In the genomic region with DNA sequence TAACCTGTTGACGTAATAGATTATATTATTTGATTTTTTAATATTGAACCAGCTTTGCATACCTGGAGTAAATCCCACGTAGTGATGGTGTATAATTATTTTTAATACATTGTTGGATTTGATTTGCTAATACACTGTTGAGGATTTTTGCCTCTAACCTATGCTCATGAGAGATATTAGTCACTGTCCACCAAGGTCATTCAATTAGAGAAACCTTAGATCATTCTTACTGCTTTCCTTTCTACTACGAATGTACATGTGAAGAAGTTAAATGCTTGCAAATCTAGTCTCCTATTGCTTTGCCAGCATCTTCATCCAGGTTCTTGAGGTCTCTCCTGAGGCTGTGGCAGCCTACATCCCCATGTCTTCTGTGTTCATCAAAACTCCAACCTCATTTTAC, we compare ENCODE assay signal across 19 cellular contexts.
"Had no signal": no experiment of that assay in that cellular context is flagged by ENCODE, and none has a peak within 500 bp of the region (broad histone marks: within the 10 kb centered on the region; RNA-seq: fewer than 3 reads in every experiment).

No MANE protein-coding gene starts in this region.

- H3K27ac ChIP-seq: esophagus squamous epithelium, left lung, parathyroid adenoma, skin epidermis, transverse colon had no signal

- H3K9me3 ChIP-seq: esophagus squamous epithelium, left lung, mucosa of descending colon, transverse colon had no signal

- H3K4me3 ChIP-seq: esophagus squamous epithelium, left lung, mucosa of descending colon, skin epidermis, transverse colon had no signal

- FAIRE-seq: endothelial cell of umbilical vein had no signal

- H3K27me3 ChIP-seq: esophagus squamous epithelium, left lung, transverse colon had no signal

- H3K9me3 Mint-ChIP-seq: naive thymus-derived CD4-positive, alpha-beta T cell; T-helper 2 cell treated with Interferon-gamma antibody and Interleukin-4, amounts not matched to agents 5 μg/mL and 100 μg/mL, for 36 hours had no signal

- H3K4me3 Mint-ChIP-seq: T-helper 2 cell treated with Interferon-gamma antibody and Interleukin-4, amounts not matched to agents 5 μg/mL and 100 μg/mL, for 36 hours had no signal

- DNase-seq: activated CD4-positive, alpha-beta T cell treated with anti-CD3 and anti-CD28 coated beads, Interleukin-2, amount 50 U/mL, for 1 hour; activated CD8-positive, alpha-beta memory T cell treated with anti-CD3 and anti-CD28 coated beads for 24 hours; activated naive CD4-positive, alpha-beta T cell; effector CD8-positive, alpha-beta T cell; esophagus squamous epithelium; head of caudate nucleus; islet precursor cell; left lung; mucosa of descending colon; naive thymus-derived CD4-positive, alpha-beta T cell; retina; stimulated activated CD4-positive, alpha-beta T cell treated with anti-CD3 and anti-CD28 coated beads, Interleukin-4, amount 100 ng/mL, for 24 hours; stimulated activated naive CD8-positive, alpha-beta T cell treated with anti-CD3 and anti-CD28 coated beads, Interleukin-15, Interleukin-2, amounts not matched to agents 100 U/mL and 50 U/mL, for 24 hours; SW 1271; transverse colon had no signal

- H3K9ac ChIP-seq: parathyroid adenoma had no signal

- H2AFZ ChIP-seq: parathyroid adenoma had no signal

- ATAC-seq: left lung; mucosa of descending colon; naive thymus-derived CD4-positive, alpha-beta T cell; stimulated activated naive CD8-positive, alpha-beta T cell treated with anti-CD3 and anti-CD28 coated beads, Interleukin-15, Interleukin-2, amounts not matched to agents 100 U/mL and 50 U/mL, for 24 hours had no signal

- H3K27ac Mint-ChIP-seq: T-helper 2 cell treated with Interferon-gamma antibody and Interleukin-4, amounts not matched to agents 5 μg/mL and 100 μg/mL, for 36 hours had no signal
